In the genomic region with DNA sequence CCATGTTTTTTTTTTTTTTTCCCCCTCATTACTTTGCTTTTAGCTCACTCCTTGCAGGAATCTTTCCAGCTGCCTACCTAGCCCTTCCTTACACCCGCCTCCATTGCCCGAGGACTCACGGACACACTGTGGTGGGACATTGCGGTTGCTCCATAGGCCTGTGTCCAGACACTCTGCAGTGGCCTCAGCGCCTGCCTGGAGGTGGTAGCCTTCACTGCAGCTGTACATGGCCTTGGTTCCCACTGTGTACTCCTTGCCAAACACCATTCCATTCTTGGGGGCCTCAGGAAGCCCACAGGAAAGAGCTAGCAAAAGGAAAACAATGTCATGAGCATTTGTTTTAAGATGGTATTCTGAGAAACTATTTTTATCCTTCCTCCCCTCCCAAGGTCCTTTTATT, we compare ENCODE assay signal across 1 cellular context.
TF ChIP-seq lines count a peak whose summit lies in the region.

No MANE protein-coding gene starts in this region.

TF ChIP-seq in HepG2, 621 proteins besides CTCF, POLR2A, EP300 and RAD21 (continued from another document):
- TF ChIP-seq ZC3H4 (CRISPR knock-in tag; IDR thresholded peaks at IDR 0.05; ENCODE audit: borderline replicate concordance): no peak
- TF ChIP-seq, protein P1, sequence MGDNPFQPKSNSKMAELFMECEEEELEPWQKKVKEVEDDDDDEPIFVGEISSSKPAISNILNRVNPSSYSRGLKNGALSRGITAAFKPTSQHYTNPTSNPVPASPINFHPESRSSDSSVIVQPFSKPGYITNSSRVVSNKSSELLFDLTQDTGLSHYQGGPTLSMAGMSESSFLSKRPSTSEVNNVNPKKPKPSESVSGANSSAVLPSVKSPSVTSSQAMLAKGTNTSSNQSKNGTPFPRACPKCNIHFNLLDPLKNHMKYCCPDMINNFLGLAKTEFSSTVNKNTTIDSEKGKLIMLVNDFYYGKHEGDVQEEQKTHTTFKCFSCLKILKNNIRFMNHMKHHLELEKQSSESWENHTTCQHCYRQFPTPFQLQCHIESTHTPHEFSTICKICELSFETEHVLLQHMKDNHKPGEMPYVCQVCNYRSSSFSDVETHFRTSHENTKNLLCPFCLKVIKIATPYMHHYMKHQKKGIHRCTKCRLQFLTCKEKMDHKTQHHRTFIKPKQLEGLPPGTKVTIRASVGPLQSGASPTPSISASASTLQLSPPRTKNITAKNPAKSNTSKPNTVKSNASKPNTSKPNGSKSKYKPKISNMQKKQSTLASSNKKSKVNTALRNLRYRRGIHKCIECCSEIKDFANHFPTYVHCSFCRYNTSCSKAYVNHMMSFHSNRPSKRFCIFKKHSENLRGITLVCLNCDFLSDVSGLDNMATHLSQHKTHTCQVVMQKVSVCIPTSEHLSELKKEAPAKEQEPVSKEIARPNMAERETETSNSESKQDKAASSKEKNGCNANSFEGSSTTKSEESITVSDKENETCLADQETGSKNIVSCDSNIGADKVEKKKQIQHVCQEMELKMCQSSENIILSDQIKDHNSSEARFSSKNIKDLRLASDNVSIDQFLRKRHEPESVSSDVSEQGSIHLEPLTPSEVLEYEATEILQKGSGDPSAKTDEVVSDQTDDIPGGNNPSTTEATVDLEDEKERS (CRISPR knock-in tag; IDR thresholded peaks at IDR 0.05): no peak
- TF ChIP-seq, protein P2, sequence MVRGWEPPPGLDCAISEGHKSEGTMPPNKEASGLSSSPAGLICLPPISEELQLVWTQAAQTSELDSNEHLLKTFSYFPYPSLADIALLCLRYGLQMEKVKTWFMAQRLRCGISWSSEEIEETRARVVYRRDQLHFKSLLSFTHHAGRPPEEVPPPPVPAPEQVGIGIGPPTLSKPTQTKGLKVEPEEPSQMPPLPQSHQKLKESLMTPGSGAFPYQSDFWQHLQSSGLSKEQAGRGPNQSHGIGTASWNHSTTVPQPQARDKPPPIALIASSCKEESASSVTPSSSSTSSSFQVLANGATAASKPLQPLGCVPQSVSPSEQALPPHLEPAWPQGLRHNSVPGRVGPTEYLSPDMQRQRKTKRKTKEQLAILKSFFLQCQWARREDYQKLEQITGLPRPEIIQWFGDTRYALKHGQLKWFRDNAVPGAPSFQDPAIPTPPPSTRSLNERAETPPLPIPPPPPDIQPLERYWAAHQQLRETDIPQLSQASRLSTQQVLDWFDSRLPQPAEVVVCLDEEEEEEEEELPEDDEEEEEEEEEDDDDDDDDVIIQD (CRISPR knock-in tag; IDR thresholded peaks at IDR 0.05; ENCODE audit: low read depth): no peak
- no peak for TF ChIP-seq GATA4 (IDR thresholded peaks at IDR 0.05; ENCODE audit: borderline replicate concordance, low read depth)
- no peak for TF ChIP-seq TBP (CRISPR knock-in tag; IDR thresholded peaks at IDR 0.05)
